ENCODE assay signal across 15 cellular contexts in the genomic region with DNA sequence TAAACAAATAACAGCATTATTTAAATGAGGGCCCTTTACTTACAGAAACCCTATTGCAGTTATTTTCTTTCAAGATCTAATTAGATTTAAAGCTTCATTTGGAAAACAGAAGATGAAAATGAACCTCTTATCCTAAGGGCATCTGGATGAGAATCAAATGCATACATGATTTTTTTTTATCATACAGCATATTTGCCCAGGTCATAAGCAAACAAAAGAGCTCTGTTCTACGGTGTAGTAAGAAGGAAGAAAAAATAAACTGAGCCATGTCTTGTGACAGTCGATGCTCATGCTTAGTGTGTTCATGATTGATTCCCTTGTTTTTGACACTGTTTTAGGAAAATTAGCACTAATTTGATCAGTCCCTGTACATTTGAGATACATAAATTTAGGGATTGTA.
"Had no signal": no experiment of that assay in that cellular context is flagged by ENCODE, and none has a peak within 500 bp of the region (broad histone marks: within the 10 kb centered on the region; RNA-seq: fewer than 3 reads in every experiment).

No MANE protein-coding gene starts in this region.

- H3K9me3 Mint-ChIP-seq: dendritic cell treated with granulocyte-macrophage colony-stimulating factor and Interleukin-4, amounts not matched to agents 40 ng/mL and 50 ng/mL, for 4 days; effector memory CD8-positive, alpha-beta T cell; natural killer cell; neural crest cell; stimulated activated naive B cell treated with anti-CD40 and anti-IgM and Interleukin-4, amounts not matched to agents 10 μg/mL and 1 μg/mL and 100 μg/mL, for 72 hours; stimulated activated naive CD8-positive, alpha-beta T cell treated with anti-CD3 and anti-CD28 coated beads, Interleukin-15, amount 100 ng/mL, for 72 hours had no signal

- H3K36me3 Mint-ChIP-seq: natural killer cell; stimulated activated naive B cell treated with anti-CD40 and anti-IgM and Interleukin-4, amounts not matched to agents 10 μg/mL and 1 μg/mL and 100 μg/mL, for 72 hours had no signal

- H3K27ac Mint-ChIP-seq: dendritic cell treated with granulocyte-macrophage colony-stimulating factor and Interleukin-4, amounts not matched to agents 40 ng/mL and 50 ng/mL, for 4 days; effector memory CD8-positive, alpha-beta T cell; natural killer cell; stimulated activated naive B cell treated with anti-CD40 and anti-IgM and Interleukin-4, amounts not matched to agents 10 μg/mL and 1 μg/mL and 100 μg/mL, for 72 hours; stimulated activated naive CD8-positive, alpha-beta T cell treated with anti-CD3 and anti-CD28 coated beads, Interleukin-15, amount 100 ng/mL, for 72 hours had no signal

- H3K4me3 Mint-ChIP-seq: dendritic cell treated with granulocyte-macrophage colony-stimulating factor and Interleukin-4, amounts not matched to agents 40 ng/mL and 50 ng/mL, for 4 days; effector memory CD8-positive, alpha-beta T cell; natural killer cell; neural crest cell; stimulated activated naive B cell treated with anti-CD40 and anti-IgM and Interleukin-4, amounts not matched to agents 10 μg/mL and 1 μg/mL and 100 μg/mL, for 72 hours; stimulated activated naive CD8-positive, alpha-beta T cell treated with anti-CD3 and anti-CD28 coated beads, Interleukin-15, amount 100 ng/mL, for 72 hours had no signal

- H3K4me1 Mint-ChIP-seq: natural killer cell; neural crest cell; stimulated activated naive B cell treated with anti-CD40 and anti-IgM and Interleukin-4, amounts not matched to agents 10 μg/mL and 1 μg/mL and 100 μg/mL, for 72 hours; stimulated activated naive CD8-positive, alpha-beta T cell treated with anti-CD3 and anti-CD28 coated beads, Interleukin-15, amount 100 ng/mL, for 72 hours had no signal

- DNase-seq: effector memory CD8-positive, alpha-beta T cell; head of caudate nucleus; kidney; left colon; natural killer cell; posterior cingulate gyrus; stimulated activated CD4-positive, alpha-beta T cell treated with anti-CD3 and anti-CD28 coated beads, Interleukin-15, amount 100 ng/mL, for 24 hours; stimulated activated CD4-positive, alpha-beta T cell treated with anti-CD3 and anti-CD28 coated beads, Interleukin-1b, Interleukin-23, amount 100 ng/mL, for 48 hours; stimulated activated CD4-positive, alpha-beta T cell treated with anti-CD3 and anti-CD28 coated beads, Interleukin-4, amount 100 ng/mL, for 24 hours; stimulated activated naive B cell treated with anti-CD40 and anti-IgM and Interleukin-4, amounts not matched to agents 10 μg/mL and 1 μg/mL and 100 μg/mL, for 72 hours; stimulated activated naive CD8-positive, alpha-beta T cell treated with anti-CD3 and anti-CD28 coated beads, Interleukin-15, amount 100 ng/mL, for 72 hours; testis; upper lobe of right lung had no signal
